12 cellular contexts compared by ENCODE assay signal in genomic region chrX:2703991-2704369, GRCh38. TPM values are rescaled to one million over a fixed set of nuclear protein-coding genes. Genes with fewer than 3 reads are reported as not detected.
DNase-seq lines count a peak whose midpoint lies in the region; ATAC-seq and TF ChIP-seq lines count a peak whose summit lies in the region.
"Had no signal": no experiment of that assay in that cellular context is flagged by ENCODE, and none has a peak within 500 bp of the region (broad histone marks: within the 10 kb centered on the region; RNA-seq: fewer than 3 reads in every experiment).

No MANE protein-coding gene starts in this region.

- H3K4me1 ChIP-seq in effector memory CD4-positive, alpha-beta T cell (ENCODE audit: control insufficient read depth, insufficient read depth, low read length, poor library complexity, severe bottlenecking): peaks cover 64% of the 10 kb centered on the region
- H3K4me1 ChIP-seq in mesendoderm (ENCODE audit: control insufficient read depth, low read depth, low read length) (peaks cover 10% of the 10 kb centered on the region), uterus (peaks cover 0 to 15% of the 10 kb centered on the region in 2 donors)

- H3K27me3 Mint-ChIP-seq in activated naive CD4-positive, alpha-beta T cell treated with anti-CD3 and anti-CD28 coated beads, Interleukin-2, amount 50 U/mL, for 24 hours: no peaks in the 10 kb centered on the region
- H3K27me3 Mint-ChIP-seq: activated naive CD8-positive, alpha-beta T cell treated with anti-CD3 and anti-CD28 coated beads, Interleukin-2, amount 10 ng/mL, durations not matched to agents 7 days and 5 days had no signal

- H3K79me2 ChIP-seq in mesendoderm (ENCODE audit: control insufficient read depth, insufficient read depth, low read length): peaks cover 3% of the 10 kb centered on the region

- no peak overlapping the region for H2BK120ac ChIP-seq in mesendoderm (ENCODE audit: low read depth, low read length)

- no peak for DNase-seq in activated naive CD4-positive, alpha-beta T cell treated with anti-CD3 and anti-CD28 coated beads, Interleukin-2, amount 50 U/mL, for 16 hours
- no peak for DNase-seq in effector memory CD4-positive, alpha-beta T cell
- DNase-seq in mesendoderm (peak; percentile 30), uterus (peak in 1 of 2 donors; percentile 33), NCI-H345 treated with DMSO at 0.1 percent for 48 hours (lab: John Stamatoyannopoulos, UW; ENCODE audit: unreplicated experiment) (no peak), hypothalamus (lab: John Stamatoyannopoulos, UW) (no peak)
- DNase-seq: activated naive CD8-positive, alpha-beta T cell treated with anti-CD3 and anti-CD28 coated beads, Interleukin-2, amount 10 ng/mL, durations not matched to agents 7 days and 5 days; NCI-H1048; SJCRH30; stimulated activated CD4-positive, alpha-beta T cell treated with anti-CD3 and anti-CD28 coated beads, Interleukin-4, amount 100 ng/mL, for 24 hours had no signal

- WGBS in mesendoderm (ENCODE audit: extremely low coverage, insufficient coverage, low lambda C conversion rate): no CpG with 5 or more reads among the region's 14 CpGs

- no peak overlapping the region for H2BK15ac ChIP-seq in mesendoderm (replicated peaks; ENCODE audit: low read depth)

- peaks cover 8% of the 10 kb centered on the region for H3K9me3 Mint-ChIP-seq in activated naive CD4-positive, alpha-beta T cell treated with anti-CD3 and anti-CD28 coated beads, Interleukin-2, amount 50 U/mL, for 24 hours

- H3K4me3 Mint-ChIP-seq in activated naive CD4-positive, alpha-beta T cell treated with anti-CD3 and anti-CD28 coated beads, Interleukin-2, amount 50 U/mL, for 24 hours: peak overlapping the region; percentile 82

- peak overlapping the region; percentile 27 for H3K27ac ChIP-seq in effector memory CD4-positive, alpha-beta T cell (ENCODE audit: insufficient read depth, low read length, poor library complexity, severe bottlenecking)
- no peak overlapping the region for H3K27ac ChIP-seq in mesendoderm (ENCODE audit: low read depth, low read length)
- H3K27ac ChIP-seq in uterus: peak overlapping the region in 1 of 2 donors; percentile 52
- H3K27ac ChIP-seq: SJCRH30 had no signal

- H2AK5ac ChIP-seq in mesendoderm (ENCODE audit: low read length): no peak overlapping the region

- no peak overlapping the region for H4K8ac ChIP-seq in mesendoderm (ENCODE audit: low read depth, low read length)

- peak; percentile 6 to 22 (median 15) for TF ChIP-seq CTCF in uterus (IDR thresholded peaks at IDR 0.05)

- H3K4me1 Mint-ChIP-seq in activated naive CD4-positive, alpha-beta T cell treated with anti-CD3 and anti-CD28 coated beads, Interleukin-2, amount 50 U/mL, for 24 hours: peaks cover 88% of the 10 kb centered on the region

- H3K56ac ChIP-seq in mesendoderm (ENCODE audit: low read length): no peak overlapping the region

- H3K18ac ChIP-seq in mesendoderm (ENCODE audit: low read length): no peak overlapping the region

- H4K5ac ChIP-seq in mesendoderm (ENCODE audit: low read length): no peak overlapping the region

- ATAC-seq in HG02759 (IDR thresholded peaks at IDR 0.05; ENCODE audit: unreplicated experiment): no peak

- no peaks in the 10 kb centered on the region for H3K36me3 ChIP-seq in effector memory CD4-positive, alpha-beta T cell (ENCODE audit: control insufficient read depth, insufficient read depth, low read length)
- H3K36me3 ChIP-seq in mesendoderm (ENCODE audit: control insufficient read depth, insufficient read depth, low read length) (no peaks in the 10 kb centered on the region), uterus (no peaks in the 10 kb centered on the region)

- no peak for TF ChIP-seq POLR2A in uterus (IDR thresholded peaks at IDR 0.05)

- H3K9ac ChIP-seq in mesendoderm (ENCODE audit: low read length): no peak overlapping the region

- H2BK5ac ChIP-seq in mesendoderm (ENCODE audit: low read length): no peak overlapping the region

- H3K27me3 ChIP-seq in effector memory CD4-positive, alpha-beta T cell (replicated peaks; ENCODE audit: control insufficient read depth, insufficient read depth, low read length, poor library complexity, severe bottlenecking): no peaks in the 10 kb centered on the region
- no peaks in the 10 kb centered on the region for H3K27me3 ChIP-seq in mesendoderm (ENCODE audit: insufficient read depth, low read length, poor library complexity)
- no peaks in the 10 kb centered on the region for H3K27me3 ChIP-seq in uterus
- H3K27me3 ChIP-seq: SJCRH30 had no signal

- no peak overlapping the region for H3K4me2 ChIP-seq in mesendoderm (ENCODE audit: low read length)

- intact Hi-C loops in uterus (cut with DNase I; ENCODE audit: low total_unique reads): no loop called here

- peak overlapping the region; percentile 91 for H3K27ac Mint-ChIP-seq in activated naive CD4-positive, alpha-beta T cell treated with anti-CD3 and anti-CD28 coated beads, Interleukin-2, amount 50 U/mL, for 24 hours
- H3K27ac Mint-ChIP-seq: activated naive CD8-positive, alpha-beta T cell treated with anti-CD3 and anti-CD28 coated beads, Interleukin-2, amount 10 ng/mL, durations not matched to agents 7 days and 5 days had no signal

- H3K36me3 Mint-ChIP-seq in activated naive CD4-positive, alpha-beta T cell treated with anti-CD3 and anti-CD28 coated beads, Interleukin-2, amount 50 U/mL, for 24 hours: peaks cover 40% of the 10 kb centered on the region

- no peaks in the 10 kb centered on the region for H3K9me3 ChIP-seq in effector memory CD4-positive, alpha-beta T cell (ENCODE audit: control insufficient read depth, low read length)
- H3K9me3 ChIP-seq in uterus: no peaks in the 10 kb centered on the region
- H3K9me3 ChIP-seq: SJCRH30 had no signal

- no peak overlapping the region for H3K23ac ChIP-seq in mesendoderm (ENCODE audit: low read length)

- H3K79me1 ChIP-seq in mesendoderm (ENCODE audit: low read length): peaks cover 12% of the 10 kb centered on the region

- no peak overlapping the region for H3K4me3 ChIP-seq in effector memory CD4-positive, alpha-beta T cell (ENCODE audit: insufficient read depth, low read depth, low read length, poor library complexity, severe bottlenecking)
- H3K4me3 ChIP-seq in mesendoderm (ENCODE audit: low read length) (no peak overlapping the region), uterus (no peak overlapping the region)
- H3K4me3 ChIP-seq: SJCRH30 had no signal

- no peak overlapping the region for H3K4ac ChIP-seq in mesendoderm (ENCODE audit: low read depth, low read length)

RNA-seq across cellular contexts. Expression of gene CD99, which starts 12.9 kb away (rescaled TPM):
- 40.9 TPM for polyA plus RNA-seq in mesendoderm (2013, experiment 1 of 2)
- polyA plus RNA-seq in mesendoderm (2013, experiment 2 of 2): 40.4 TPM
- 100 to 1,000 TPM in 3 of 4 donors, 10 to 100 TPM in 1; 81.9 to 329 (median 202) TPM for total RNA-seq in uterus

RNA-seq across cellular contexts. Expression of gene XG, which starts 47.9 kb away (rescaled TPM):
- polyA plus RNA-seq in mesendoderm (2013, experiment 1 of 2): 0.27 TPM
- 0.17 TPM for polyA plus RNA-seq in mesendoderm (2013, experiment 2 of 2)
- under 1 TPM in 1 of 4 donors, not detected in 3; 0.76 TPM for total RNA-seq in uterus
- total RNA-seq: SJCRH30 had no signal
